ENCODE assay signal across 1 cellular context in genomic region chr9:104093647-104094533, GRCh38.
TF ChIP-seq lines count a peak whose summit lies in the region.

SMC2 (plus strand) TSS chr9:104094309; CDS start chr9:104095385, 1,076 bp downstream.

TF ChIP-seq in HepG2, 621 proteins besides CTCF, POLR2A, EP300 and RAD21 (continued from another document and continues in another):
- 0 out of 2 replicates have a peak, but pooled peaks have one; percentile 59 for TF ChIP-seq ZNF678 (CRISPR knock-in tag; IDR thresholded peaks at IDR 0.05)
- TF ChIP-seq GABPA (IDR thresholded peaks at IDR 0.05; ENCODE audit: low read depth, low read length): no peak
- TF ChIP-seq GABPA (CRISPR knock-in tag; IDR thresholded peaks at IDR 0.05; ENCODE audit: low read depth): peak; percentile 84
- TF ChIP-seq E2F1 (CRISPR knock-in tag; IDR thresholded peaks at IDR 0.05): peak; percentile 94
- TF ChIP-seq ZNF703 (CRISPR knock-in tag; IDR thresholded peaks at IDR 0.05; ENCODE audit: borderline replicate concordance): no peak
- no peak for TF ChIP-seq SKI (IDR thresholded peaks at IDR 0.05; ENCODE audit: partially characterized antibody)
- TF ChIP-seq ZNF30 (CRISPR knock-in tag; IDR thresholded peaks at IDR 0.05): no peak
- TF ChIP-seq HMG20A (CRISPR knock-in tag; IDR thresholded peaks at IDR 0.05; ENCODE audit: borderline replicate concordance): 0 out of 2 replicates have a peak, but pooled peaks have one; percentile 10
- TF ChIP-seq ZNF615 (CRISPR knock-in tag; IDR thresholded peaks at IDR 0.05; ENCODE audit: borderline replicate concordance): no peak
- TF ChIP-seq SATB2 (CRISPR knock-in tag; IDR thresholded peaks at IDR 0.05): no peak
- no peak for TF ChIP-seq ZNF451 (CRISPR knock-in tag; IDR thresholded peaks at IDR 0.05)
- TF ChIP-seq ZNF710 (CRISPR knock-in tag; IDR thresholded peaks at IDR 0.05; ENCODE audit: borderline replicate concordance): no peak
- no peak for TF ChIP-seq RFX3 (CRISPR knock-in tag; IDR thresholded peaks at IDR 0.05)
- no peak; the same call in 1 of the 2 replicates for TF ChIP-seq ZZZ3 (CRISPR knock-in tag; IDR thresholded peaks at IDR 0.05; ENCODE audit: borderline replicate concordance)
- no peak for TF ChIP-seq PHB2 (IDR thresholded peaks at IDR 0.05; ENCODE audit: partially characterized antibody)
- TF ChIP-seq CAMTA2 (CRISPR knock-in tag; IDR thresholded peaks at IDR 0.05; ENCODE audit: borderline replicate concordance): 0 out of 2 replicates have a peak, but pooled peaks have one; percentile 79
- TF ChIP-seq TSC22D2 (CRISPR knock-in tag; IDR thresholded peaks at IDR 0.05; ENCODE audit: borderline replicate concordance): peak; percentile 68; the same call in 1 of the 2 replicates
- TF ChIP-seq CBFB (CRISPR knock-in tag; IDR thresholded peaks at IDR 0.05): peak; percentile 51; the same call in 1 of the 2 replicates
- no peak for TF ChIP-seq TMF1 (CRISPR knock-in tag; IDR thresholded peaks at IDR 0.05; ENCODE audit: low read depth)
- TF ChIP-seq ZNF12 (CRISPR knock-in tag; IDR thresholded peaks at IDR 0.05): no peak
- no peak for TF ChIP-seq LRRFIP1 (CRISPR knock-in tag; conservative IDR thresholded peaks at IDR 0.05)
- TF ChIP-seq, protein P1, sequence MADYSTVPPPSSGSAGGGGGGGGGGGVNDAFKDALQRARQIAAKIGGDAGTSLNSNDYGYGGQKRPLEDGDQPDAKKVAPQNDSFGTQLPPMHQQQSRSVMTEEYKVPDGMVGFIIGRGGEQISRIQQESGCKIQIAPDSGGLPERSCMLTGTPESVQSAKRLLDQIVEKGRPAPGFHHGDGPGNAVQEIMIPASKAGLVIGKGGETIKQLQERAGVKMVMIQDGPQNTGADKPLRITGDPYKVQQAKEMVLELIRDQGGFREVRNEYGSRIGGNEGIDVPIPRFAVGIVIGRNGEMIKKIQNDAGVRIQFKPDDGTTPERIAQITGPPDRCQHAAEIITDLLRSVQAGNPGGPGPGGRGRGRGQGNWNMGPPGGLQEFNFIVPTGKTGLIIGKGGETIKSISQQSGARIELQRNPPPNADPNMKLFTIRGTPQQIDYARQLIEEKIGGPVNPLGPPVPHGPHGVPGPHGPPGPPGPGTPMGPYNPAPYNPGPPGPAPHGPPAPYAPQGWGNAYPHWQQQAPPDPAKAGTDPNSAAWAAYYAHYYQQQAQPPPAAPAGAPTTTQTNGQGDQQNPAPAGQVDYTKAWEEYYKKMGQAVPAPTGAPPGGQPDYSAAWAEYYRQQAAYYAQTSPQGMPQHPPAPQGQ (CRISPR knock-in tag; IDR thresholded peaks at IDR 0.05; ENCODE audit: borderline replicate concordance): no peak
- peak in 1 of 2 experiments; percentile 70; a peak in 1 of 4 replicates for TF ChIP-seq KLF16 (CRISPR knock-in tag; IDR thresholded peaks at IDR 0.05)
- TF ChIP-seq, protein P2, sequence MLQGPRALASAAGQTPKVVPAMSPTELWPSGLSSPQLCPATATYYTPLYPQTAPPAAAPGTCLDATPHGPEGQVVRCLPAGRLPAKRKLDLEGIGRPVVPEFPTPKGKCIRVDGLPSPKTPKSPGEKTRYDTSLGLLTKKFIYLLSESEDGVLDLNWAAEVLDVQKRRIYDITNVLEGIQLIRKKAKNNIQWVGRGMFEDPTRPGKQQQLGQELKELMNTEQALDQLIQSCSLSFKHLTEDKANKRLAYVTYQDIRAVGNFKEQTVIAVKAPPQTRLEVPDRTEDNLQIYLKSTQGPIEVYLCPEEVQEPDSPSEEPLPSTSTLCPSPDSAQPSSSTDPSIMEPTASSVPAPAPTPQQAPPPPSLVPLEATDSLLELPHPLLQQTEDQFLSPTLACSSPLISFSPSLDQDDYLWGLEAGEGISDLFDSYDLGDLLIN (CRISPR knock-in tag; IDR thresholded peaks at IDR 0.05; ENCODE audit: borderline replicate concordance): no peak; the same call in 1 of the 2 replicates
- peak; percentile 38; the same call in 1 of the 2 replicates for TF ChIP-seq ZNF556 (CRISPR knock-in tag; IDR thresholded peaks at IDR 0.05; ENCODE audit: borderline replicate concordance)
- TF ChIP-seq REXO4 (CRISPR knock-in tag; IDR thresholded peaks at IDR 0.05; ENCODE audit: borderline replicate concordance): no peak
- peak; percentile 36; the same call in 1 of the 2 replicates for TF ChIP-seq KLF15 (CRISPR knock-in tag; IDR thresholded peaks at IDR 0.05; ENCODE audit: borderline replicate concordance)
- TF ChIP-seq, protein P3, sequence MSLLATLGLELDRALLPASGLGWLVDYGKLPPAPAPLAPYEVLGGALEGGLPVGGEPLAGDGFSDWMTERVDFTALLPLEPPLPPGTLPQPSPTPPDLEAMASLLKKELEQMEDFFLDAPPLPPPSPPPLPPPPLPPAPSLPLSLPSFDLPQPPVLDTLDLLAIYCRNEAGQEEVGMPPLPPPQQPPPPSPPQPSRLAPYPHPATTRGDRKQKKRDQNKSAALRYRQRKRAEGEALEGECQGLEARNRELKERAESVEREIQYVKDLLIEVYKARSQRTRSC (CRISPR knock-in tag; IDR thresholded peaks at IDR 0.05; ENCODE audit: low read depth): no peak
- no peak for TF ChIP-seq ZEB1 (IDR thresholded peaks at IDR 0.05; ENCODE audit: insufficient replicate concordance, low read depth)
- no peak for TF ChIP-seq NFIB (CRISPR knock-in tag; IDR thresholded peaks at IDR 0.05; ENCODE audit: borderline replicate concordance)
- TF ChIP-seq, protein P4, sequence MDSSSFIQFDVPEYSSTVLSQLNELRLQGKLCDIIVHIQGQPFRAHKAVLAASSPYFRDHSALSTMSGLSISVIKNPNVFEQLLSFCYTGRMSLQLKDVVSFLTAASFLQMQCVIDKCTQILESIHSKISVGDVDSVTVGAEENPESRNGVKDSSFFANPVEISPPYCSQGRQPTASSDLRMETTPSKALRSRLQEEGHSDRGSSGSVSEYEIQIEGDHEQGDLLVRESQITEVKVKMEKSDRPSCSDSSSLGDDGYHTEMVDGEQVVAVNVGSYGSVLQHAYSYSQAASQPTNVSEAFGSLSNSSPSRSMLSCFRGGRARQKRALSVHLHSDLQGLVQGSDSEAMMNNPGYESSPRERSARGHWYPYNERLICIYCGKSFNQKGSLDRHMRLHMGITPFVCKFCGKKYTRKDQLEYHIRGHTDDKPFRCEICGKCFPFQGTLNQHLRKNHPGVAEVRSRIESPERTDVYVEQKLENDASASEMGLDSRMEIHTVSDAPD (CRISPR knock-in tag; IDR thresholded peaks at IDR 0.05): no peak
- TF ChIP-seq KDM3A (CRISPR knock-in tag; IDR thresholded peaks at IDR 0.05; ENCODE audit: low read depth): peak; percentile 34; the same call in 1 of the 2 replicates
- TF ChIP-seq, protein P5, sequence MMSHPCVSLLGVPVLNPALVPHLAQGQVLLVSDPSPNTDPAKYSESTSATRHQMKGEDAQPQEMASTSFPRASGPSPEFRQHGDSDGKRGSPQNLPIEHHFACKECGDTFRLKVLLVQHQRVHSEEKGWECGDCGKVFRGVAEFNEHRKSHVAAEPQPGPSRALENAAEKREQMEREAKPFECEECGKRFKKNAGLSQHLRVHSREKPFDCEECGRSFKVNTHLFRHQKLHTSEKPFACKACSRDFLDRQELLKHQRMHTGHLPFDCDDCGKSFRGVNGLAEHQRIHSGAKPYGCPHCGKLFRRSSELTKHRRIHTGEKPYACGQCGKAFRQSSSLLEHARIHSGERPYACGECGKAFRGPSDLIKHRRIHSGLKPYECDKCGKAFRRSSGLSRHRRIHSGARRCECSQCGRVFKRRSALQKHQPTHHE (CRISPR knock-in tag; IDR thresholded peaks at IDR 0.05; ENCODE audit: borderline replicate concordance): 0 out of 2 replicates have a peak, but pooled peaks have one; percentile 24
- TF ChIP-seq GATAD2A (CRISPR knock-in tag; IDR thresholded peaks at IDR 0.05): peak; percentile 40
- no peak for TF ChIP-seq ISX (CRISPR knock-in tag; conservative IDR thresholded peaks at IDR 0.05)
- 0 out of 2 replicates have a peak, but pooled peaks have one; percentile 13 for TF ChIP-seq TARDBP (CRISPR knock-in tag; IDR thresholded peaks at IDR 0.05)
- TF ChIP-seq BCL6 (CRISPR knock-in tag; IDR thresholded peaks at IDR 0.05): peak; percentile 23; the same call in 1 of the 2 replicates
- no peak for TF ChIP-seq ZNF274 (CRISPR knock-in tag; IDR thresholded peaks at IDR 0.05)
- TF ChIP-seq NR3C1 (CRISPR knock-in tag; IDR thresholded peaks at IDR 0.05): no peak
- TF ChIP-seq PPARG (CRISPR knock-in tag; conservative IDR thresholded peaks at IDR 0.05): no peak
- TF ChIP-seq ZNF841 (CRISPR knock-in tag; IDR thresholded peaks at IDR 0.05; ENCODE audit: borderline replicate concordance): no peak
- TF ChIP-seq E2F5 (CRISPR knock-in tag; conservative IDR thresholded peaks at IDR 0.05): peak; percentile 85
- no peak for TF ChIP-seq HNRNPH1 (optimal IDR thresholded peaks at IDR 0.05; ENCODE audit: low read depth, low read length)
- peak; percentile 55; the same call in 1 of the 2 replicates for TF ChIP-seq SPEN (CRISPR knock-in tag; IDR thresholded peaks at IDR 0.05; ENCODE audit: low read depth)
- no peak for TF ChIP-seq ZMYM2 (CRISPR knock-in tag; IDR thresholded peaks at IDR 0.05)
- TF ChIP-seq MXD4 (CRISPR knock-in tag; IDR thresholded peaks at IDR 0.05): peak; percentile 63; the same call in 1 of the 2 replicates
- peak; percentile 93; the same call in 2 of the 3 replicates for TF ChIP-seq MXI1 (IDR thresholded peaks at IDR 0.05; ENCODE audit: borderline replicate concordance, low read depth, low read length)
- TF ChIP-seq, protein P6, sequence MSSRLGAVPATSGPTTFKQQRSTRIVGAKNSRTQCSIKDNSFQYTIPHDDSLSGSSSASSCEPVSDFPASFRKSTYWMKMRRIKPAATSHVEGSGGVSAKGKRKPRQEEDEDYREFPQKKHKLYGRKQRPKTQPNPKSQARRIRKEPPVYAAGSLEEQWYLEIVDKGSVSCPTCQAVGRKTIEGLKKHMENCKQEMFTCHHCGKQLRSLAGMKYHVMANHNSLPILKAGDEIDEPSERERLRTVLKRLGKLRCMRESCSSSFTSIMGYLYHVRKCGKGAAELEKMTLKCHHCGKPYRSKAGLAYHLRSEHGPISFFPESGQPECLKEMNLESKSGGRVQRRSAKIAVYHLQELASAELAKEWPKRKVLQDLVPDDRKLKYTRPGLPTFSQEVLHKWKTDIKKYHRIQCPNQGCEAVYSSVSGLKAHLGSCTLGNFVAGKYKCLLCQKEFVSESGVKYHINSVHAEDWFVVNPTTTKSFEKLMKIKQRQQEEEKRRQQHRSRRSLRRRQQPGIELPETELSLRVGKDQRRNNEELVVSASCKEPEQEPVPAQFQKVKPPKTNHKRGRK (CRISPR knock-in tag; IDR thresholded peaks at IDR 0.05): no peak
- TF ChIP-seq HNRNPK (IDR thresholded peaks at IDR 0.05; ENCODE audit: low read depth, low read length, poor library complexity, severe bottlenecking): no peak
- peak; percentile 78 for TF ChIP-seq ZNF777 (CRISPR knock-in tag; IDR thresholded peaks at IDR 0.05)
- TF ChIP-seq SCMH1 (CRISPR knock-in tag; IDR thresholded peaks at IDR 0.05; ENCODE audit: borderline replicate concordance): no peak
- TF ChIP-seq MXD1 (CRISPR knock-in tag; IDR thresholded peaks at IDR 0.05): peak; percentile 85; the same call in 1 of the 2 replicates
